11 cellular contexts compared by ENCODE assay signal in the genomic region with DNA sequence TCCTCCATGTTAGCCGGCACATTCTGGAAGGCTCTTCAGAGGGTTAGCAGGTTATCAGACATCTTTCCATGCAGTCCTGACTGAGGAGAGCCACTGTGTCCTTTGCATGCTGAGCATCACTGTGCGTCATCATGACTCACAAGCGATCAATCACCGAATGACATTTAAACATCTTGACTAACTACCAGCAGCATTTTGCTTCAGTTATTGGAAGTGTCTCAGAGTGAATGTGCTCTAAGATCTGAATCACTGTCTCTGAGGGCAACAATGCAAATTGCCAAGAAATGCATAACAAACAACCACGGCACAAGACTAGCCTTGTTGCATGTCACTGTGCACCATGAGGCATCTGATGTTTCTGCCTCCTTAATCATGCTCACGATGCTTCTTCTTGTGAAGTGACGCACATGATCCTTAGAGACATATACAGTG. TPM values are rescaled to one million over a fixed set of nuclear protein-coding genes. Genes with fewer than 3 reads are reported as not detected.
DNase-seq lines count a peak whose midpoint lies in the region; TF ChIP-seq lines count a peak whose summit lies in the region.
"Had no signal": no experiment of that assay in that cellular context is flagged by ENCODE, and none has a peak within 500 bp of the region (broad histone marks: within the 10 kb centered on the region; RNA-seq: fewer than 3 reads in every experiment).

No MANE protein-coding gene starts in this region.

- no peaks in the 10 kb centered on the region for H3K27me3 ChIP-seq in suprapubic skin
- H3K27me3 ChIP-seq in colonic mucosa, result no peaks in the 10 kb centered on the region

- H3K4me1 ChIP-seq in suprapubic skin, result peaks cover 4% of the 10 kb centered on the region
- no peaks in the 10 kb centered on the region for H3K4me1 ChIP-seq in colonic mucosa

- CTCF ChIA-PET in activated naive CD4-positive, alpha-beta T cell treated with anti-CD3 and anti-CD28 coated beads for 36 hours (lab: Charles Lee), result interaction anchor here (0.6 to 1.5 kb wide), 8 partner anchors 8 to 1351 kb away, joined by 3 to 4 read pairs (median 3); no protein-coding TSS in a partner anchor
- CTCF ChIA-PET in activated CD4-positive, alpha-beta T cell treated with anti-CD3 and anti-CD28 coated beads, Interleukin-2, amount 10 ng/mL, durations not matched to agents 7 days and 5 days (lab: Charles Lee), result interaction anchor here (0.7 to 1.0 kb wide), 5 partner anchors 9 to 213 kb away, joined by 3 to 4 read pairs (median 3); partner anchors contain the start of gene ATP8B4

- POLR2A ChIA-PET in activated CD4-positive, alpha-beta T cell treated with anti-CD3 and anti-CD28 coated beads, Interleukin-2, amount 10 ng/mL, durations not matched to agents 7 days and 5 days (lab: Charles Lee), result interaction anchor here (0.6 kb wide), 1 partner anchor 71 kb away, joined by 3 read pairs; no protein-coding TSS in a partner anchor

- H3K4me3 Mint-ChIP-seq in activated naive CD4-positive, alpha-beta T cell treated with anti-CD3 and anti-CD28 coated beads for 36 hours, result peak overlapping the region; percentile 54
- no peak overlapping the region for H3K4me3 Mint-ChIP-seq in activated CD4-positive, alpha-beta T cell treated with anti-CD3 and anti-CD28 coated beads, Interleukin-2, amount 10 ng/mL, durations not matched to agents 7 days and 5 days
- H3K4me3 Mint-ChIP-seq: CD8-positive, alpha-beta memory T cell had no signal

- H3K36me3 Mint-ChIP-seq in activated naive CD4-positive, alpha-beta T cell treated with anti-CD3 and anti-CD28 coated beads for 36 hours (ENCODE audit: low read depth), result peaks cover 4% of the 10 kb centered on the region
- H3K36me3 Mint-ChIP-seq in activated CD4-positive, alpha-beta T cell treated with anti-CD3 and anti-CD28 coated beads, Interleukin-2, amount 10 ng/mL, durations not matched to agents 7 days and 5 days (ENCODE audit: low read depth), result peaks cover under 1% of the 10 kb centered on the region
- H3K36me3 Mint-ChIP-seq: CD8-positive, alpha-beta memory T cell had no signal

- H3K27me3 Mint-ChIP-seq in activated naive CD4-positive, alpha-beta T cell treated with anti-CD3 and anti-CD28 coated beads for 36 hours (ENCODE audit: low read depth), result peaks cover 2% of the 10 kb centered on the region
- H3K27me3 Mint-ChIP-seq in activated CD4-positive, alpha-beta T cell treated with anti-CD3 and anti-CD28 coated beads, Interleukin-2, amount 10 ng/mL, durations not matched to agents 7 days and 5 days, result no peaks in the 10 kb centered on the region

- H3K4me3 ChIP-seq in suprapubic skin (no peak overlapping the region), colonic mucosa (no peak overlapping the region)

- no peak for TF ChIP-seq POLR2A in suprapubic skin (IDR thresholded peaks at IDR 0.05)

- intact Hi-C loops in activated naive CD4-positive, alpha-beta T cell treated with anti-CD3 and anti-CD28 coated beads for 36 hours (cut with micrococcal nuclease), result loop anchor here (1.0 to 10.0 kb wide), 9 partner anchors 19 to 1877 kb away; partner anchors contain the start of genes COPS2, DTWD1, DUT and EID1
- intact Hi-C loops in colonic mucosa (cut with DNase I), result no loop called here

- H3K9me3 Mint-ChIP-seq in activated naive CD4-positive, alpha-beta T cell treated with anti-CD3 and anti-CD28 coated beads for 36 hours, result peaks cover 4% of the 10 kb centered on the region
- H3K9me3 Mint-ChIP-seq in activated CD4-positive, alpha-beta T cell treated with anti-CD3 and anti-CD28 coated beads, Interleukin-2, amount 10 ng/mL, durations not matched to agents 7 days and 5 days, result peaks cover 4% of the 10 kb centered on the region

- H3K9me3 ChIP-seq in suprapubic skin (no peaks in the 10 kb centered on the region), colonic mucosa (no peaks in the 10 kb centered on the region)

- peaks cover 50% of the 10 kb centered on the region for H3K4me1 Mint-ChIP-seq in activated naive CD4-positive, alpha-beta T cell treated with anti-CD3 and anti-CD28 coated beads for 36 hours (ENCODE audit: low read depth)
- H3K4me1 Mint-ChIP-seq in activated CD4-positive, alpha-beta T cell treated with anti-CD3 and anti-CD28 coated beads, Interleukin-2, amount 10 ng/mL, durations not matched to agents 7 days and 5 days, result peaks cover 40% of the 10 kb centered on the region

- TF ChIP-seq EP300 in suprapubic skin (IDR thresholded peaks at IDR 0.05), result no peak

- WGBS in suprapubic skin, result 71% methylated on average over 7 of the region's 7 CpGs

- TF ChIP-seq CTCF in suprapubic skin (IDR thresholded peaks at IDR 0.05) (no peak), colonic mucosa (IDR thresholded peaks at IDR 0.05) (no peak)

- no peaks in the 10 kb centered on the region for H3K36me3 ChIP-seq in suprapubic skin
- no peaks in the 10 kb centered on the region for H3K36me3 ChIP-seq in colonic mucosa

- peak overlapping the region; percentile 45 for H3K27ac ChIP-seq in suprapubic skin
- H3K27ac ChIP-seq in colonic mucosa, result no peak overlapping the region

- H3K9ac ChIP-seq in colonic mucosa (ENCODE audit: low read depth in 2 of 2, low read length in 2 of 2), result no peak overlapping the region

- peak; percentile 76 for DNase-seq in activated naive CD4-positive, alpha-beta T cell treated with anti-CD3 and anti-CD28 coated beads for 36 hours
- DNase-seq in activated naive CD4-positive, alpha-beta T cell (lab: John Stamatoyannopoulos, UW), result no peak
- no peak for DNase-seq in activated CD4-positive, alpha-beta T cell treated with anti-CD3 and anti-CD28 coated beads, Interleukin-2, amount 10 ng/mL, durations not matched to agents 7 days and 5 days
- DNase-seq in foreskin melanocyte (peak; percentile 90), suprapubic skin (ENCODE audit: low spot score in 2 of 2) (no peak), pons (ENCODE audit: low spot score) (no peak), colonic mucosa (no peak)
- no peak for DNase-seq in activated effector memory CD4-positive, alpha-beta T cell treated with anti-CD3 and anti-CD28 coated beads, Interleukin-2, amount 50 U/mL, for 16 hours
- DNase-seq: CD8-positive, alpha-beta memory T cell; effector CD4-positive, alpha-beta T cell; NCI-H2227 treated with DMSO at 0.1 percent for 48 hours had no signal

- H3K27ac Mint-ChIP-seq in activated naive CD4-positive, alpha-beta T cell treated with anti-CD3 and anti-CD28 coated beads for 36 hours, result peak overlapping the region; percentile 92
- peak overlapping the region; percentile 67 for H3K27ac Mint-ChIP-seq in activated CD4-positive, alpha-beta T cell treated with anti-CD3 and anti-CD28 coated beads, Interleukin-2, amount 10 ng/mL, durations not matched to agents 7 days and 5 days
- H3K27ac Mint-ChIP-seq: CD8-positive, alpha-beta memory T cell had no signal

RNA-seq across cellular contexts. Expression of gene ATP8B4, which starts 18.3 kb away (rescaled TPM):
- 1 to 10 TPM; 2.0 to 2.9 TPM for total RNA-seq in activated naive CD4-positive, alpha-beta T cell treated with anti-CD3 and anti-CD28 coated beads for 36 hours
- total RNA-seq in activated CD4-positive, alpha-beta T cell treated with anti-CD3 and anti-CD28 coated beads, Interleukin-2, amount 10 ng/mL, durations not matched to agents 7 days and 5 days, result 1 to 10 TPM; 6.8 TPM
- total RNA-seq in suprapubic skin, result 1 to 10 TPM; 2.2 to 9.5 (median 3.0) TPM
- 1 to 10 TPM; 2.7 to 3.0 TPM for total RNA-seq in colonic mucosa

RNA-seq across cellular contexts. Expression of gene SLC27A2, which starts 44.6 kb away (rescaled TPM):
- 10 to 100 TPM; 25.2 TPM for total RNA-seq in activated naive CD4-positive, alpha-beta T cell treated with anti-CD3 and anti-CD28 coated beads for 36 hours
- 10 to 100 TPM in 1 of 2 experiments, 1 to 10 TPM in 1; 9.9 to 11.4 TPM for total RNA-seq in activated CD4-positive, alpha-beta T cell treated with anti-CD3 and anti-CD28 coated beads, Interleukin-2, amount 10 ng/mL, durations not matched to agents 7 days and 5 days
- total RNA-seq in suprapubic skin, result 10 to 100 TPM in 1 of 4 donors, 1 to 10 TPM in 2, under 1 TPM in 1; 0.72 to 10.2 (median 5.9) TPM
- total RNA-seq in colonic mucosa, result 10 to 100 TPM; 35.6 to 55.7 TPM

Comparison
In these comparisons a context has a peak if more than half of its experiments do, and no peak if none do; other contexts are left out.
1. DNase-seq: peak in activated naive CD4-positive, alpha-beta T cell treated with anti-CD3 and anti-CD28 coated beads for 36 hours (single experiment) and foreskin melanocyte (single experiment); none in activated naive CD4-positive, alpha-beta T cell (0 of 4), activated CD4-positive, alpha-beta T cell treated with anti-CD3 and anti-CD28 coated beads, Interleukin-2, amount 10 ng/mL, durations not matched to agents 7 days and 5 days (single experiment), suprapubic skin (0 of 2), pons (single experiment), colonic mucosa (single experiment) and activated effector memory CD4-positive, alpha-beta T cell treated with anti-CD3 and anti-CD28 coated beads, Interleukin-2, amount 50 U/mL, for 16 hours (single experiment).